Comparison of ENCODE assay signal across 8 cellular contexts in genomic region chr4:47914926-47915237, GRCh38. TPM values are rescaled to one million over a fixed set of nuclear protein-coding genes. Genes with fewer than 3 reads are reported as not detected.
DNase-seq lines count a peak whose midpoint lies in the region; ATAC-seq and TF ChIP-seq lines count a peak whose summit lies in the region.

No MANE protein-coding gene starts in this region.

- peaks cover 8% of the 10 kb centered on the region for H3K4me1 ChIP-seq in thymus (ENCODE audit: control insufficient read depth, insufficient read depth, low read length)

- H3K27me3 ChIP-seq in thymus (ENCODE audit: control insufficient read depth, insufficient read depth) = no peaks in the 10 kb centered on the region

- no peaks in the 10 kb centered on the region for H3K36me3 ChIP-seq in thymus (ENCODE audit: control insufficient read depth, insufficient read depth)

- TF ChIP-seq CTCF in GM12865 (IDR thresholded peaks at IDR 0.05; ENCODE audit: insufficient read depth, low read depth, low read length, missing control alignments) = no peak
- no peak for TF ChIP-seq CTCF in HFF-Myc (IDR thresholded peaks at IDR 0.05; ENCODE audit: low read depth, low read length, missing control alignments)

- H3K4me1 Mint-ChIP-seq in T-helper 17 cell = peaks cover 19% of the 10 kb centered on the region

- no peaks in the 10 kb centered on the region for H3K9me3 ChIP-seq in T-helper 17 cell (ENCODE audit: control insufficient read depth, low read length, poor library complexity, severe bottlenecking)
- H3K9me3 ChIP-seq in iPS-18c (ENCODE audit: control insufficient read depth, insufficient read depth, low read length) = no peaks in the 10 kb centered on the region
- H3K9me3 ChIP-seq in thymus (ENCODE audit: control insufficient read depth) = no peaks in the 10 kb centered on the region

- peaks cover 11% of the 10 kb centered on the region for H3K36me3 Mint-ChIP-seq in T-helper 17 cell (ENCODE audit: low read depth)

- no peak for DNase-seq in GM12865 (ENCODE audit: low read depth)
- DNase-seq in HFF-Myc (ENCODE audit: extremely low read depth, low read depth) = no peak
- DNase-seq in T-helper 17 cell = no peak
- no peak for DNase-seq in DMS153 (lab: John Stamatoyannopoulos, UW)
- no peak for DNase-seq in activated CD4-positive, CD25-positive, alpha-beta regulatory T cell treated with anti-CD3 and anti-CD28 coated beads, Interleukin-2, amount 50 U/mL, for 72 hours

- H3K27ac ChIP-seq in thymus (ENCODE audit: low read depth) = no peak overlapping the region

- ATAC-seq in T-helper 17 cell (no peak), HG03457 (IDR thresholded peaks at IDR 0.05; ENCODE audit: unreplicated experiment) (no peak)

- H3K4me3 Mint-ChIP-seq in T-helper 17 cell = peak overlapping the region; percentile 98

- peaks cover under 1% of the 10 kb centered on the region for H3K27me3 Mint-ChIP-seq in T-helper 17 cell

- WGBS in thymus = 3% methylated on average over 6 of the region's 6 CpGs

- H3K27ac Mint-ChIP-seq in T-helper 17 cell = peak overlapping the region; percentile 96

- H3K4me3 ChIP-seq in GM12865 (ENCODE audit: low read depth, low read length) = peak overlapping the region; percentile 83
- peak overlapping the region; percentile 95 for H3K4me3 ChIP-seq in HFF-Myc (replicated peaks; ENCODE audit: low read depth, low read length)
- H3K4me3 ChIP-seq in iPS-18c (ENCODE audit: insufficient read depth, low read depth, low read length) = peak overlapping the region; percentile 78
- H3K4me3 ChIP-seq in thymus (ENCODE audit: low read length) = peak overlapping the region; percentile 81

RNA-seq across cellular contexts. Expression of gene NFXL1, which starts 0.5 kb away (rescaled TPM):
- 10 to 100 TPM; 11.0 to 12.2 TPM for total RNA-seq in T-helper 17 cell
- polyA plus RNA-seq in thymus = 8.7 TPM
